In the genomic region with DNA sequence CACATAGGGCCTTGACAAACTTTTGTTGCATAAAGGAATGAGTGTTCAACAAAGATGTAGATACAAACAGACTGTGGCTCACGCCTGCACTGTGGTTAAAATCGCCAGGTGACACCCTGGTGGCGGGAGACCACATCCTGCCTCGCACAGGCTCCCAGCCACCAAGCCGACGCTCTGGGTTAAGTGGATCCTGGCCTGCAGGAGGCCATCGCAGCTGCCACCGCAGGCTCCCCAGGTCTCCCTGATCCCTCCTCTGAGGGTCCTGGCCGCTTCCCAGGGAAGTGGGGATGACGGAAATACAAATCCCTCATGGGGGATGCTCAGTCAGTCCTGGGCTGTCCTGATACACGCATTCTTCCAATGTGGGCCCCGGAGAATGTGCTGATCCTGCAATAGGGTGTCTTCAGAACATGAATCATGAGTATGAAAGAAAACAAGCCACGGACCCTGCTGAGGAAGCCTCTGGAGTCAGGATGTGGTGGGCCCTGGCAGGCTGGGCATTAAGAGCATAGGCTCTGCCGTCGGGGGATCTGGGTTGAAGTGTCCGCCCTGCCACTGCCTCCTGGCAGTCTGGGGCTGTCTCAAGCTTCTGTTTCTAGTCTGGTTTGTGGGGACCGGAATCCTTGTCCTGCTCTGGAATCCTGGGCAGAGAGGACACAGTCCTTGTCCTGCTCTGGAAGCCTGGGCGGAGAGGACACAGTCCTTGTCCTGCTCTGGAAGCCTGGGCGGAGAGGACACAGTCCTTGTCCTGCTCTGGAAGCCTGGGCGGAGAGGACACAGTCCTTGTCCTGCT, we compare ENCODE assay signal across 8 cellular contexts. TPM values are rescaled to one million over a fixed set of nuclear protein-coding genes. Genes with fewer than 3 reads are reported as not detected.
A peak's percentile ranks its signal among the peaks of the same experiment; 100 is the strongest.
DNase-seq lines count a peak whose midpoint lies in the region; ATAC-seq and TF ChIP-seq lines count a peak whose summit lies in the region.

No MANE protein-coding gene starts in this region.

- ATAC-seq in GM18498 (IDR thresholded peaks at IDR 0.05; ENCODE audit: unreplicated experiment) (peak; percentile 97), HG02763 (IDR thresholded peaks at IDR 0.05; ENCODE audit: unreplicated experiment) (peak; percentile 92), foreskin keratinocyte (no peak)

- no peak overlapping the region for H3K4me3 ChIP-seq in BE2C (ENCODE audit: low read depth, low read length)

- H3K27me3 ChIP-seq in foreskin keratinocyte (no peaks in the 10 kb centered on the region), BE2C (no peaks in the 10 kb centered on the region)

- DNase-seq in OCI-M1 (lab: John Stamatoyannopoulos, UW) = peak; percentile 54
- DNase-seq in activated gamma-delta T cell treated with anti-CD3 and anti-CD28 coated beads, Interleukin-2, amount 50 U/mL, for 16 hours (ENCODE audit: low read depth) = peak; percentile 59
- peak; percentile 36 for DNase-seq in stimulated activated CD4-positive, alpha-beta T cell treated with anti-CD3 and anti-CD28 coated beads, Interleukin-1b, Interleukin-23, amount 100 ng/mL, for 4 hours (ENCODE audit: low read depth in 2 of 2)
- no peak for DNase-seq in foreskin keratinocyte
- DNase-seq in NCI-H748 (lab: John Stamatoyannopoulos, UW; ENCODE audit: unreplicated experiment) = no peak
- DNase-seq in BE2C = no peak

- no peaks in the 10 kb centered on the region for H3K9me3 ChIP-seq in BE2C

- no peak overlapping the region for H3K27ac ChIP-seq in foreskin keratinocyte

- TF ChIP-seq CTCF in foreskin keratinocyte (conservative IDR thresholded peaks at IDR 0.05) (no peak), BE2C (IDR thresholded peaks at IDR 0.05; ENCODE audit: low read depth, low read length) (no peak)

- H3K4me1 ChIP-seq in foreskin keratinocyte (no peaks in the 10 kb centered on the region), BE2C (peaks cover 20% of the 10 kb centered on the region)

- H3K36me3 ChIP-seq in BE2C = no peaks in the 10 kb centered on the region

RNA-seq across cellular contexts. Expression of a gene that starts 53.5 kb away (rescaled TPM):
- 0.48 and 0.53 TPM in 2 replicates for total RNA-seq in foreskin keratinocyte
- polyA plus RNA-seq in foreskin keratinocyte = 0.37 and 0.45 TPM in 2 replicates
- 178 TPM for polyA plus RNA-seq in BE2C (2012; ENCODE audit: insufficient read depth, insufficient read length, low read depth)

Comparison
In these comparisons a context has a peak if more than half of its experiments do, and no peak if none do; other contexts are left out.
1. DNase-seq: peak in OCI-M1 (single experiment), activated gamma-delta T cell treated with anti-CD3 and anti-CD28 coated beads, Interleukin-2, amount 50 U/mL, for 16 hours (single experiment) and stimulated activated CD4-positive, alpha-beta T cell treated with anti-CD3 and anti-CD28 coated beads, Interleukin-1b, Interleukin-23, amount 100 ng/mL, for 4 hours (2 of 2); none in foreskin keratinocyte (0 of 2), NCI-H748 (single experiment) and BE2C (single experiment).